8 cellular contexts compared by ENCODE assay signal in the genomic region with DNA sequence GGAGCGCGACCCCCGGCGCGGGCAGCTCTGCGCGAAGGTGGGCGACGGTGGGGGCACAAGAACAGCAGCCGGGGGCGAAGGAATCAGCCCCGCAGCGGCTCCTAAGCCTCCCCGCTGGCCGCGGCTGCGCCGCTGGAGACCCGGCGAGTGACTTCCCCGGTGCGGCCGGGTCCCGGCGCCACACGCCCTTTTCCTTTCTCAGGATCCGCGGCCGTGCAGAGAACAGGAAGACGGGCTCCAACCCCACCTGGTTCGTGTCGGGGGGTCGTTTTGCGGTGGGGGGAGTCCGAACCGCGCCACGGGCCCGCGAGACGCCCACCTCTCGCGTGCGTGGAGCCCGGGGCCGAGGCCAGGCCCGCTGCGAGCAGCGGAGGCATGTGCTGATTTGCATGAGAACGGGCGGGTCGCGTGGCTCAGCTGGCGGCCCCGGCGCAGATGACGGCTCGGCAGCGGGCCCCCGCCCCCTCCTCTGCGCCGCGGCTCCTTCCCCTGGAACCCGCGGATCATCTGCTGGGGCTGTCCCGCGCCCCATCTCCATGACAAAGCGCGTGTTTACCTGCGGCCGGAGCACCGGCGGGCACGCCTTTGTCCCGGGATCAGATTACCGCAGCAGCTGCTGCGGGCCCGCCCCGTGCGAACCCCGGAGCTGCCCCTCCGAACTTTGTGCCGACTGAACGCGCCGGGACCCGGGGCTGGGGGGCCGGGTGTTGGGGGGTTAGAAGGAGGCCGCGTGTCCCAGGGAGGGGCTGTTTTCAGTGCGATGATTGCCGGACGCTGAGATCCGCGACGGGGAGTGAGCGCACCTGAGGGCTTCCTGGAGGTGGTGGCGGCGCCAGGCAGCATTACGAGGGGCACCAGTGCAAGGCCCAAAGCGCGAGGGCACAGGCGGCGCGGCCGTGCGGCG. TPM values are rescaled to one million over a fixed set of nuclear protein-coding genes. Genes with fewer than 3 reads are reported as not detected.
A peak's percentile ranks its signal among the peaks of the same experiment; 100 is the strongest.
DNase-seq lines count a peak whose midpoint lies in the region; ATAC-seq and TF ChIP-seq lines count a peak whose summit lies in the region.

No MANE protein-coding gene starts in this region.

- peaks cover 3% of the 10 kb centered on the region for H3K4me1 ChIP-seq in cardiac muscle cell (ENCODE audit: low read depth)
- H3K4me1 ChIP-seq in OCI-LY1 (ENCODE audit: insufficient read depth, low read length, severe bottlenecking) = peaks cover 28% of the 10 kb centered on the region

- peak overlapping the region; percentile 52; the same call in 1 of the 2 replicates for H2AFZ ChIP-seq in OCI-LY1 (ENCODE audit: low read length)

- TF ChIP-seq CTCF in cardiac muscle cell (IDR thresholded peaks at IDR 0.05; ENCODE audit: low read depth, low read length) (no peak), OCI-LY1 (IDR thresholded peaks at IDR 0.05; ENCODE audit: low read length) (no peak), omental fat pad (IDR thresholded peaks at IDR 0.05) (no peak)

- H3K27me3 ChIP-seq in cardiac muscle cell (peaks cover 92% of the 10 kb centered on the region), OCI-LY1 (ENCODE audit: insufficient read depth, low read length) (peaks cover 13% of the 10 kb centered on the region)

- peak overlapping the region; percentile 44; the same call in 1 of the 2 replicates for H3K9ac ChIP-seq in OCI-LY1 (ENCODE audit: low read length)

- H4K20me1 ChIP-seq in OCI-LY1 (ENCODE audit: insufficient read depth, low read length) = no peaks in the 10 kb centered on the region

- 0 out of 2 replicates have a peak, but pooled peaks cover 6% of the 10 kb centered on the region for H3F3A ChIP-seq in OCI-LY1 (ENCODE audit: insufficient read depth, low read length)

- DNase-seq in cardiac muscle cell (ENCODE audit: low read depth in 1 of 2, low spot score in 1 of 2) (peak in 1 of 2 donors; percentile 60), Right ventricle myocardium inferior (ENCODE audit: missing footprints) (no peak), astrocyte of the hippocampus (ENCODE audit: low read depth, low spot score) (peak; percentile 59), left colon (peak in 1 of 2 donors; percentile 63), omental fat pad (ENCODE audit: low spot score) (no peak)
- peak; percentile 33 to 60 for DNase-seq in stimulated activated CD8-positive, alpha-beta memory T cell treated with anti-CD3 and anti-CD28 coated beads, Interleukin-7, amount 100 ng/mL, for 4 hours (ENCODE audit: low read depth in 2 of 2)

- H3K79me2 ChIP-seq in OCI-LY1 (ENCODE audit: insufficient read depth, low read length) = no peaks in the 10 kb centered on the region

- intact Hi-C loops in Right ventricle myocardium inferior (cut with DNase I) (no loop called here), left colon (cut with DNase I, micrococcal nuclease) (no loop called here)

- H3K9me3 ChIP-seq in cardiac muscle cell (ENCODE audit: low read depth) (no peaks in the 10 kb centered on the region), OCI-LY1 (ENCODE audit: low read length) (no peaks in the 10 kb centered on the region)

- no peak for ATAC-seq in Right ventricle myocardium inferior
- ATAC-seq in HG02981 (IDR thresholded peaks at IDR 0.05; ENCODE audit: unreplicated experiment) = peak; percentile 52
- peak; percentile 56 for ATAC-seq in left colon
- no peak for ATAC-seq in omental fat pad (ENCODE audit: low FRiP score)

- H3K36me3 ChIP-seq in cardiac muscle cell (no peaks in the 10 kb centered on the region), OCI-LY1 (ENCODE audit: insufficient read depth, low read length) (no peaks in the 10 kb centered on the region; the same call in 1 of the 2 replicates)

- peak overlapping the region; percentile 75 for H3K4me2 ChIP-seq in OCI-LY1 (ENCODE audit: low read length)

- H3K4me3 ChIP-seq in cardiac muscle cell = peak overlapping the region; percentile 38
- peak overlapping the region; percentile 62 for H3K4me3 ChIP-seq in OCI-LY1 (ENCODE audit: low read depth, low read length, poor library complexity, severe bottlenecking)

- H3K27ac ChIP-seq in cardiac muscle cell = no peak overlapping the region
- H3K27ac ChIP-seq in OCI-LY1 (ENCODE audit: low read depth, low read length, poor library complexity, severe bottlenecking) = no peak overlapping the region

- no peaks in the 10 kb centered on the region for H3K9me2 ChIP-seq in OCI-LY1 (ENCODE audit: low read depth, low read length)

RNA-seq across cellular contexts. Expression of a gene that starts 4.9 kb away (rescaled TPM):
- total RNA-seq in cardiac muscle cell (4.3 and 4.7 TPM in 2 replicates), Right ventricle myocardium inferior (21.5 TPM), left colon (10 to 100 TPM; 26.6 to 27.8 TPM), omental fat pad (10 to 100 TPM in 3 of 4 donors, 1 to 10 TPM in 1; 7.3 to 16.6 (median 12.4) TPM)
- 2.2 and 5.3 TPM in 2 replicates for polyA plus RNA-seq in cardiac muscle cell

RNA-seq across cellular contexts. Expression of a gene that starts 10.8 kb away (rescaled TPM):
- 13.2 and 13.5 TPM in 2 replicates for total RNA-seq in cardiac muscle cell
- 24.9 and 25.7 TPM in 2 replicates for polyA plus RNA-seq in cardiac muscle cell
- total RNA-seq in Right ventricle myocardium inferior = 16.3 TPM
- 10 to 100 TPM; 30.3 to 31.1 TPM for total RNA-seq in left colon
- total RNA-seq in omental fat pad = 10 to 100 TPM; 16.8 to 35.0 (median 22.2) TPM

Comparison
In these comparisons a context has a peak if more than half of its experiments do, and no peak if none do; other contexts are left out.
1. DNase-seq: peak in astrocyte of the hippocampus (single experiment) and stimulated activated CD8-positive, alpha-beta memory T cell treated with anti-CD3 and anti-CD28 coated beads, Interleukin-7, amount 100 ng/mL, for 4 hours (2 of 2); none in Right ventricle myocardium inferior (single experiment) and omental fat pad (single experiment).
2. ATAC-seq: peak in HG02981 (single experiment) and left colon (single experiment); none in Right ventricle myocardium inferior (single experiment) and omental fat pad (single experiment).